30 cellular contexts compared by ENCODE assay signal in the genomic region with DNA sequence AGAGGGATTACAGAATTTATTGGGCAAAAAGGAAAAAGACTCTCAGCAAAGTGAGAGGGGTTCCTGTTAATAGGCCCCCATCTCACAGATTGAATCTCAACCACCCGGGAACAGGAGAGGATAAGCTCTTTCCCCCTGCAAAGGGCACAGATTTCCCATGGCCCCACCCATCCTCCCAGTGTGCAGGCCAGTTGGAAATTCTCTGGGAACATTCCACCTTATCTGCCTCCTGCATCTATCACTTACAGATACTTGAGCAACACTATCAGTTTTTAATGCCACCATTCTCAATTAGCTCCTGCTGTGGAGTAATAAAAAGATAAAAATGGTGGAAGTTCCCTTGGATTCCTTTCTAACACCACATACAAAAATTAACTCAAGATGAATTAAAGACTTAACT.
"Had no signal": no experiment of that assay in that cellular context is flagged by ENCODE, and none has a peak within 500 bp of the region (broad histone marks: within the 10 kb centered on the region; RNA-seq: fewer than 3 reads in every experiment).

No MANE protein-coding gene starts in this region.

- H3K27ac ChIP-seq: ovary, parathyroid adenoma, psoas muscle, right lobe of liver, sigmoid colon, stomach, suprapubic skin, testis, tibial artery, transverse colon, upper lobe of right lung, uterus had no signal

- H3K27me3 Mint-ChIP-seq: naive B cell; naive thymus-derived CD8-positive, alpha-beta T cell; natural killer cell treated with Interleukin-12 subunit alpha and Interleukin-12 subunit beta and Interleukin-15 and Interleukin-18, amount 100 ng/mL, for 72 hours; progenitor cell of endocrine pancreas; stimulated activated naive B cell treated with anti-CD40 and anti-IgM and Interleukin-4, amounts not matched to agents 10 μg/mL and 1 μg/mL and 100 μg/mL, for 72 hours; stimulated activated naive CD8-positive, alpha-beta T cell treated with anti-CD3 and anti-CD28 coated beads, Interleukin-15, Interleukin-2, amounts not matched to agents 100 ng/mL and 50 ng/mL, for 24 hours had no signal

- H3K27ac Mint-ChIP-seq: naive B cell; naive thymus-derived CD8-positive, alpha-beta T cell; natural killer cell treated with Interleukin-12 subunit alpha and Interleukin-12 subunit beta and Interleukin-15 and Interleukin-18, amount 100 ng/mL, for 72 hours; nephron progenitor cell; progenitor cell of endocrine pancreas; stimulated activated effector memory CD8-positive, alpha-beta T cell treated with anti-CD3 and anti-CD28 coated beads, Interleukin-12 subunit alpha, Interleukin-12 subunit beta, amount 100 ng/mL, for 72 hours; stimulated activated naive B cell treated with anti-CD40 and anti-IgM and Interleukin-4, amounts not matched to agents 10 μg/mL and 1 μg/mL and 100 μg/mL, for 72 hours; stimulated activated naive CD8-positive, alpha-beta T cell treated with anti-CD3 and anti-CD28 coated beads, Interleukin-15, Interleukin-2, amounts not matched to agents 100 ng/mL and 50 ng/mL, for 24 hours had no signal

- H3K9me3 ChIP-seq: ovary, psoas muscle, right lobe of liver, sigmoid colon, stomach, suprapubic skin, testis, tibial artery, transverse colon, upper lobe of right lung, uterus had no signal

- H3K9me3 Mint-ChIP-seq: nephron progenitor cell, neural crest cell had no signal

- H3K4me3 ChIP-seq: ovary, psoas muscle, right lobe of liver, sigmoid colon, stomach, suprapubic skin, testis, tibial artery, transverse colon, upper lobe of right lung, uterus had no signal

- H3K9ac ChIP-seq: parathyroid adenoma had no signal

- H3K36me3 ChIP-seq: ovary, right lobe of liver, sigmoid colon, stomach, suprapubic skin, tibial artery, transverse colon, upper lobe of right lung, uterus had no signal

- DNase-seq: naive B cell; naive thymus-derived CD8-positive, alpha-beta T cell; nephron progenitor cell; occipital lobe; ovary; posterior cingulate gyrus; psoas muscle; right cardiac atrium; right lobe of liver; sigmoid colon; small intestine; stimulated activated CD4-positive, alpha-beta T cell treated with anti-CD3 and anti-CD28 coated beads, Interleukin-15, amount 100 ng/mL, for 24 hours; stimulated activated CD4-positive, alpha-beta T cell treated with anti-CD3 and anti-CD28 coated beads, Interleukin-2, amount 100 ng/mL, for 24 hours; stimulated activated CD4-positive, alpha-beta T cell treated with anti-CD3 and anti-CD28 coated beads, Interleukin-2, amount 100 ng/mL, for 48 hours; stimulated activated CD4-positive, alpha-beta T cell treated with anti-CD3 and anti-CD28 coated beads, Interleukin-4, amount 100 ng/mL, for 24 hours; stimulated activated naive B cell treated with anti-CD40 and anti-IgM and Interleukin-4, amounts not matched to agents 10 μg/mL and 1 μg/mL and 100 μg/mL, for 72 hours; stimulated activated naive CD4-positive, alpha-beta T cell treated with Interleukin-2 at 50 U/mL for 16 hours; stomach; testis; tibial artery; transverse colon; upper lobe of right lung; uterus had no signal

- H3K36me3 Mint-ChIP-seq: naive B cell; naive thymus-derived CD8-positive, alpha-beta T cell; stimulated activated effector memory CD8-positive, alpha-beta T cell treated with anti-CD3 and anti-CD28 coated beads, Interleukin-12 subunit alpha, Interleukin-12 subunit beta, amount 100 ng/mL, for 72 hours; stimulated activated naive B cell treated with anti-CD40 and anti-IgM and Interleukin-4, amounts not matched to agents 10 μg/mL and 1 μg/mL and 100 μg/mL, for 72 hours had no signal

- H2AFZ ChIP-seq: parathyroid adenoma had no signal

- H3K79me2 ChIP-seq: parathyroid adenoma had no signal

- H3K4me1 ChIP-seq: parathyroid adenoma, psoas muscle, right lobe of liver, sigmoid colon, stomach, suprapubic skin, testis, tibial artery, transverse colon, upper lobe of right lung, uterus had no signal

- H3K27me3 ChIP-seq: ovary, right lobe of liver, sigmoid colon, stomach, suprapubic skin, testis, tibial artery, transverse colon, upper lobe of right lung, uterus had no signal

- ATAC-seq: naive thymus-derived CD8-positive, alpha-beta T cell; natural killer cell treated with Interleukin-12 subunit alpha and Interleukin-12 subunit beta and Interleukin-15 and Interleukin-18, amount 100 ng/mL, for 72 hours; psoas muscle; right cardiac atrium; right lobe of liver; stimulated activated effector memory CD8-positive, alpha-beta T cell treated with anti-CD3 and anti-CD28 coated beads, Interleukin-12 subunit alpha, Interleukin-12 subunit beta, amount 100 ng/mL, for 72 hours; stimulated activated naive B cell treated with anti-CD40 and anti-IgM and Interleukin-4, amounts not matched to agents 10 μg/mL and 1 μg/mL and 100 μg/mL, for 72 hours; upper lobe of right lung had no signal

- H3K4me1 Mint-ChIP-seq: naive B cell; naive thymus-derived CD8-positive, alpha-beta T cell; nephron progenitor cell; stimulated activated effector memory CD8-positive, alpha-beta T cell treated with anti-CD3 and anti-CD28 coated beads, Interleukin-12 subunit alpha, Interleukin-12 subunit beta, amount 100 ng/mL, for 72 hours; stimulated activated naive B cell treated with anti-CD40 and anti-IgM and Interleukin-4, amounts not matched to agents 10 μg/mL and 1 μg/mL and 100 μg/mL, for 72 hours had no signal

- H3K4me3 Mint-ChIP-seq: naive B cell; naive thymus-derived CD8-positive, alpha-beta T cell; natural killer cell treated with Interleukin-12 subunit alpha and Interleukin-12 subunit beta and Interleukin-15 and Interleukin-18, amount 100 ng/mL, for 72 hours; nephron progenitor cell; neural crest cell; stimulated activated effector memory CD8-positive, alpha-beta T cell treated with anti-CD3 and anti-CD28 coated beads, Interleukin-12 subunit alpha, Interleukin-12 subunit beta, amount 100 ng/mL, for 72 hours; stimulated activated naive B cell treated with anti-CD40 and anti-IgM and Interleukin-4, amounts not matched to agents 10 μg/mL and 1 μg/mL and 100 μg/mL, for 72 hours; stimulated activated naive CD8-positive, alpha-beta T cell treated with anti-CD3 and anti-CD28 coated beads, Interleukin-15, Interleukin-2, amounts not matched to agents 100 ng/mL and 50 ng/mL, for 24 hours had no signal
